In genomic region chr3:5568451-5568850, GRCh38 we compare ENCODE assay signal across 1 cellular context.
TF ChIP-seq lines count a peak whose summit lies in the region.

No MANE protein-coding gene starts in this region.

TF ChIP-seq in K562, 482 proteins besides CTCF, POLR2A, EP300 and RAD21 (continued from another document):
- TF ChIP-seq HNRNPUL1 (IDR thresholded peaks at IDR 0.05; ENCODE audit: low read length) (no peak), ARID3B (CRISPR knock-in tag; IDR thresholded peaks at IDR 0.05; ENCODE audit: borderline replicate concordance) (no peak)
